ENCODE assay signal across 24 cellular contexts in the genomic region with DNA sequence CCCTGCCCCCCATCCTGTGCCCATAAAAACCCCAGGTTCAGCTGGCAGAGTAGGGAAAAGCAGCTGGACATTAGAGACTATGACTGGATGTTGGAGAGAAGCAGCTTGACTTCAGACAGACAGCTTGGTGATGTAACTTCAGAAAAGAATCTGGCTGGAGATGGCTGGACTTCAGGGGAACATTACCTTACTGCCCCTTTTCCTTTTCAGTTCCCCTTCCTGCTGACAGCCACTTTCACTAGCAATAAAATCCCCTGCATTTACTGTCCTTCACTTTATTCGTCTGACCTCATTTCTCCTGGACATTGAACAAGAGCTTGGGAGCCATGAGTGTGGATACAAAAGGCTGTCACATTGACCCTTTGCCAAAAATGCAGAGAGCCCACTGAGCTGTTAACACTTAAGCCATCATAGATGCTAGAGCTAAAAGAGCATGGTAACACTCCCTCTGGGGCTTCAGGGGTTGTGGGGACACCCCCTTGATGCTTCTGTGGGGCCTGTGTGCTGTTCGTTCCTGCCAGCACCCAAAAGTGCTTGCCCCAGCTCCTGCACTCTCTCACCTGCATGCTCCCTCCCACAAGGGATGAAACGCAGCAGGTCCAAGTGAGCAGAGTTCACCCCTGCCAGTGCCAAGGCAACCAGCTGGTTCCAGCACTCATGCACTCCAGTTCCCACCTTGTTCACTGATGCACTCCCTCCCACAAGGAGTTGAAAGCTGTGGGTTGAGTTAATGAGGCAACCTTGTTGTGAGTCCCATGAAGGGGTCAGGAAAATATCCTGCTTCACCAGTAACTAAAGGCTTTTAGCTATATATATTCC.
DNase-seq lines count a peak whose midpoint lies in the region; ATAC-seq, FAIRE-seq and TF ChIP-seq lines count a peak whose summit lies in the region.
"Had no signal": no experiment of that assay in that cellular context is flagged by ENCODE, and none has a peak within 500 bp of the region (broad histone marks: within the 10 kb centered on the region; RNA-seq: fewer than 3 reads in every experiment).

No MANE protein-coding gene starts in this region.

- no peak overlapping the region for H2AFZ ChIP-seq in GM12878 (ENCODE audit: control insufficient read depth, low read depth, low read length)

- H3K4me2 ChIP-seq in GM12878 (ENCODE audit: control insufficient read depth, insufficient read depth), result no peak overlapping the region

- TF ChIP-seq RAD21 in GM12878 (IDR thresholded peaks at IDR 0.05; ENCODE audit: insufficient read depth, low read depth, low read length), result no peak

- in situ Hi-C loops in GM12878 (cut with MboI), result no loop called here

- no peak overlapping the region for H3K4me3 Mint-ChIP-seq in stimulated activated naive CD8-positive, alpha-beta T cell treated with anti-CD3 and anti-CD28 coated beads, Interleukin-15, amount 100 ng/mL, for 72 hours
- no peak overlapping the region for H3K4me3 Mint-ChIP-seq in activated T-cell treated with anti-CD3 and anti-CD28 coated beads, Interleukin-2, amount 50 U/mL, for 24 hours
- H3K4me3 Mint-ChIP-seq: CD8-positive, alpha-beta memory T cell had no signal

- RAD21 ChIA-PET in GM12878 (lab: Charles Lee; ENCODE audit: unreplicated experiment), result no interaction called here

- H3K36me3 ChIP-seq in GM12878 (ENCODE audit: control insufficient read depth in 2 of 2, insufficient read depth in 2 of 2, low read length in 1 of 2), result no peaks in the 10 kb centered on the region

- H4K20me1 ChIP-seq in GM12878 (ENCODE audit: control insufficient read depth, insufficient read depth), result no peaks in the 10 kb centered on the region

- H3K4me3 ChIP-seq in GM12878, result no peak overlapping the region

- no peaks in the 10 kb centered on the region for H3K4me1 ChIP-seq in GM12878 (ENCODE audit: control insufficient read depth, insufficient read depth, low read length)

- POLR2A ChIA-PET in GM12878 (lab: Charles Lee), result interaction anchor here (0.6 kb wide), 1 partner anchor 1668 kb away, joined by 5 read pairs; no protein-coding TSS in a partner anchor

- CTCF ChIA-PET in GM12878 (lab: Yijun Ruan, JAX), result no interaction called here

- no peaks in the 10 kb centered on the region for H3K79me2 ChIP-seq in GM12878 (ENCODE audit: control insufficient read depth, insufficient read depth, low read length)

- H3K9me3 Mint-ChIP-seq in stimulated activated naive CD8-positive, alpha-beta T cell treated with anti-CD3 and anti-CD28 coated beads, Interleukin-15, amount 100 ng/mL, for 72 hours, result no peaks in the 10 kb centered on the region
- H3K9me3 Mint-ChIP-seq in activated T-cell treated with anti-CD3 and anti-CD28 coated beads, Interleukin-2, amount 50 U/mL, for 24 hours, result no peaks in the 10 kb centered on the region

- DNase-seq in stimulated activated naive CD8-positive, alpha-beta T cell treated with anti-CD3 and anti-CD28 coated beads, Interleukin-15, amount 100 ng/mL, for 72 hours, result no peak
- no peak for DNase-seq in stimulated activated naive CD8-positive, alpha-beta T cell treated with anti-CD3 and anti-CD28 coated beads, Interleukin-15, Interleukin-2, amounts not matched to agents 100 U/mL and 50 U/mL, for 24 hours
- DNase-seq in GM12878 (ENCODE audit: low read depth, low spot score), result no peak
- no peak for DNase-seq in left lobe of liver (ENCODE audit: low spot score)
- DNase-seq in stimulated activated CD4-positive, alpha-beta T cell treated with anti-CD3 and anti-CD28 coated beads, Interleukin-2, amount 100 ng/mL, for 48 hours, result no peak
- DNase-seq in stimulated activated CD8-positive, alpha-beta memory T cell treated with anti-CD3 and anti-CD28 coated beads, Interleukin-4, amount 100 ng/mL, for 48 hours, result no peak
- no peak for DNase-seq in activated T-cell treated with anti-CD3 and anti-CD28 coated beads, Interleukin-2, amount 50 U/mL, for 24 hours
- DNase-seq in NCI-H2171 treated with DMSO at 0.1 percent for 48 hours (lab: John Stamatoyannopoulos, UW), result no peak
- DNase-seq: CD8-positive, alpha-beta memory T cell; DMS79; GOT3; KBM-7; NCI-H1105 treated with DMSO at 0.1 percent for 48 hours; NCI-H1694; NCI-H2081 treated with DMSO at 0.1 percent for 48 hours; NCI-H2227 treated with DMSO at 0.1 percent for 48 hours; NCI-H526 treated with DMSO at 0.1 percent for 48 hours; NK-92 treated with Interleukin-12 subunit alpha and Interleukin-12 subunit beta, amount 100 ng/mL, for 24 hours; PC-3; SIG-M5; T-helper 1 cell had no signal

- H3K27me3 Mint-ChIP-seq in stimulated activated naive CD8-positive, alpha-beta T cell treated with anti-CD3 and anti-CD28 coated beads, Interleukin-15, amount 100 ng/mL, for 72 hours, result no peaks in the 10 kb centered on the region
- H3K27me3 Mint-ChIP-seq in activated T-cell treated with anti-CD3 and anti-CD28 coated beads, Interleukin-2, amount 50 U/mL, for 24 hours, result no peaks in the 10 kb centered on the region
- H3K27me3 Mint-ChIP-seq: CD8-positive, alpha-beta memory T cell had no signal

- TF ChIP-seq CTCF in GM12878 (IDR thresholded peaks at IDR 0.05 in 2 of 3, conservative IDR thresholded peaks at IDR 0.05 in 1 of 3; ENCODE audit: control insufficient read depth in 2 of 3, extremely low read depth in 1 of 3, insufficient read depth in 1 of 3, low read depth in 3 of 3, low read length in 3 of 3), result no peak

- TF ChIP-seq EP300 in GM12878 (IDR thresholded peaks at IDR 0.05; ENCODE audit: borderline replicate concordance in 1 of 2, control insufficient read depth in 1 of 2, low read depth in 2 of 2, low read length in 2 of 2), result no peak

- no peaks in the 10 kb centered on the region for H3K27me3 ChIP-seq in GM12878 (replicated peaks in 1 of 2; ENCODE audit: control insufficient read depth in 2 of 2, insufficient read depth in 2 of 2, low read length in 1 of 2)

- no peaks in the 10 kb centered on the region for H3K4me1 Mint-ChIP-seq in stimulated activated naive CD8-positive, alpha-beta T cell treated with anti-CD3 and anti-CD28 coated beads, Interleukin-15, amount 100 ng/mL, for 72 hours
- H3K4me1 Mint-ChIP-seq in activated T-cell treated with anti-CD3 and anti-CD28 coated beads, Interleukin-2, amount 50 U/mL, for 24 hours (ENCODE audit: low read depth), result no peaks in the 10 kb centered on the region
- H3K4me1 Mint-ChIP-seq: CD8-positive, alpha-beta memory T cell had no signal

- TF ChIP-seq POLR2A in GM12878 (IDR thresholded peaks at IDR 0.05; ENCODE audit: low read depth, low read length), result no peak

- H3K9ac ChIP-seq in GM12878 (ENCODE audit: control insufficient read depth, insufficient read depth, low read length), result no peak overlapping the region

- H3K36me3 Mint-ChIP-seq in activated T-cell treated with anti-CD3 and anti-CD28 coated beads, Interleukin-2, amount 50 U/mL, for 24 hours (ENCODE audit: low read depth), result no peaks in the 10 kb centered on the region
- H3K36me3 Mint-ChIP-seq: CD8-positive, alpha-beta memory T cell had no signal

- no TSS peak for BruUV-seq in GM12878 (replicated peaks; lab: Mats Ljungman, UMichigan)

- WGBS in GM12878 (ENCODE audit: insufficient coverage, insufficient replicate concordance, low lambda C conversion rate, missing lambda C conversion rate), result 0% methylated on average over 3 of the region's 3 CpGs

- H3K27ac Mint-ChIP-seq in stimulated activated naive CD8-positive, alpha-beta T cell treated with anti-CD3 and anti-CD28 coated beads, Interleukin-15, amount 100 ng/mL, for 72 hours, result no peak overlapping the region
- no peak overlapping the region for H3K27ac Mint-ChIP-seq in activated T-cell treated with anti-CD3 and anti-CD28 coated beads, Interleukin-2, amount 50 U/mL, for 24 hours
- H3K27ac Mint-ChIP-seq: CD8-positive, alpha-beta memory T cell had no signal

- H3K27ac ChIP-seq in GM12878 (ENCODE audit: control insufficient read depth, insufficient read depth), result no peak overlapping the region
- H3K27ac ChIP-seq: RWPE1 had no signal

- no peak for FAIRE-seq in GM12878 (lab: Jason Lieb, UNC)
- FAIRE-seq: GM19239 had no signal

- intact Hi-C loops in GM12878 (cut with micrococcal nuclease; ENCODE audit: unreplicated experiment), result no loop called here

- peak; percentile 15 for ATAC-seq in stimulated activated naive CD8-positive, alpha-beta T cell treated with anti-CD3 and anti-CD28 coated beads, Interleukin-15, amount 100 ng/mL, for 72 hours
- ATAC-seq in stimulated activated naive CD8-positive, alpha-beta T cell treated with anti-CD3 and anti-CD28 coated beads, Interleukin-15, Interleukin-2, amounts not matched to agents 100 U/mL and 50 U/mL, for 24 hours, result no peak
- ATAC-seq in GM12878, result peak; percentile 52
- ATAC-seq in left lobe of liver, result peak; percentile 91
- ATAC-seq: PC-3, SK-N-SH treated with all-trans-retinoic acid at 6 μM for 48 hours had no signal

- no peaks in the 10 kb centered on the region for H3K9me3 ChIP-seq in GM12878 (replicated peaks; ENCODE audit: control insufficient read depth, insufficient read depth, low read length)

- SMC1A ChIA-PET in GM12878 (lab: Charles Lee; ENCODE audit: uncharacterized antibody, unreplicated experiment), result interaction anchor here (1.3 kb wide), 1 partner anchor 12 kb away, joined by 3 read pairs; no protein-coding TSS in a partner anchor

TF ChIP-seq in GM12878, 131 proteins besides CTCF, POLR2A, EP300 and RAD21:
- TF ChIP-seq SPI1 (IDR thresholded peaks at IDR 0.05; ENCODE audit: borderline replicate concordance, insufficient read depth, low read depth, low read length) (peak; percentile 46), RELA (IDR thresholded peaks at IDR 0.05; ENCODE audit: borderline replicate concordance, partially characterized antibody) (no peak), IKZF1 (conservative IDR thresholded peaks at IDR 0.05) (0 out of 2 replicates have a peak, but pooled peaks have one; percentile 15)
TF ChIP-seq in GM12878: peak in this region for 2.
